In genomic region chr11:28110108-28110838, GRCh38 we compare ENCODE assay signal across 8 cellular contexts. TPM values are rescaled to one million over a fixed set of nuclear protein-coding genes. Genes with fewer than 3 reads are reported as not detected.
DNase-seq lines count a peak whose midpoint lies in the region; ATAC-seq and TF ChIP-seq lines count a peak whose summit lies in the region.

No MANE protein-coding gene starts in this region.

- CTCF ChIA-PET in activated CD8-positive, alpha-beta T cell treated with anti-CD3 and anti-CD28 coated beads for 36 hours (lab: Charles Lee), result no interaction called here

- peak overlapping the region; percentile 98 for H3K4me3 Mint-ChIP-seq in activated CD8-positive, alpha-beta T cell treated with anti-CD3 and anti-CD28 coated beads for 36 hours

- H3K27ac ChIP-seq in BLaER1, result peak overlapping the region; percentile 80

- peak overlapping the region; percentile 74 for H3K4me2 ChIP-seq in BLaER1

- no peaks in the 10 kb centered on the region for H3K9me3 ChIP-seq in BLaER1

- no peaks in the 10 kb centered on the region for H4K20me1 ChIP-seq in BLaER1

- peak; percentile 81 for TF ChIP-seq POLR2A in GM19099 (IDR thresholded peaks at IDR 0.05; ENCODE audit: extremely low read depth, insufficient read length, low read depth)

- peak overlapping the region; percentile 87 for H3K9ac ChIP-seq in BLaER1

- intact Hi-C loops in activated CD8-positive, alpha-beta T cell treated with anti-CD3 and anti-CD28 coated beads for 36 hours (cut with micrococcal nuclease), result no loop called here

- H3K36me3 Mint-ChIP-seq in activated CD8-positive, alpha-beta T cell treated with anti-CD3 and anti-CD28 coated beads for 36 hours (ENCODE audit: low read depth), result peaks cover 24% of the 10 kb centered on the region

- no peaks in the 10 kb centered on the region for H3K9me3 Mint-ChIP-seq in activated CD8-positive, alpha-beta T cell treated with anti-CD3 and anti-CD28 coated beads for 36 hours

- POLR2A ChIA-PET in activated CD8-positive, alpha-beta T cell treated with anti-CD3 and anti-CD28 coated beads for 36 hours (lab: Charles Lee), result no interaction called here

- peak; percentile 40 for ATAC-seq in HG03439 (IDR thresholded peaks at IDR 0.05; ENCODE audit: unreplicated experiment)
- ATAC-seq in activated CD8-positive, alpha-beta T cell treated with anti-CD3 and anti-CD28 coated beads for 36 hours, result peak; percentile 22

- DNase-seq in NCI-H748 treated with DMSO at 0.1 percent for 48 hours (lab: John Stamatoyannopoulos, UW) (peak; percentile 51), medulla oblongata (ENCODE audit: extremely low spot score) (peak; percentile 73)
- peak; percentile 67 for DNase-seq in activated CD8-positive, alpha-beta T cell treated with anti-CD3 and anti-CD28 coated beads for 36 hours
- peak; percentile 9 for DNase-seq in effector CD8-positive, alpha-beta T cell (lab: John Stamatoyannopoulos, UW)
- DNase-seq in stimulated activated CD4-positive, alpha-beta T cell treated with anti-CD3 and anti-CD28 coated beads, TNF-alpha, amount 100 ng/mL, for 4 hours (ENCODE audit: low read depth in 3 of 3), result peak; percentile 19 to 39 (median 19)

- H3K4me1 ChIP-seq in BLaER1, result peaks cover 47% of the 10 kb centered on the region

- TF ChIP-seq CTCF in activated CD8-positive, alpha-beta T cell treated with anti-CD3 and anti-CD28 coated beads for 36 hours (IDR thresholded peaks at IDR 0.05), result no peak

- H3K36me3 ChIP-seq in BLaER1, result peaks cover 16% of the 10 kb centered on the region

- H3K4me1 Mint-ChIP-seq in activated CD8-positive, alpha-beta T cell treated with anti-CD3 and anti-CD28 coated beads for 36 hours (ENCODE audit: low read depth), result peaks cover 36% of the 10 kb centered on the region

- peak overlapping the region; percentile 76 for H3K4me3 ChIP-seq in BLaER1

- peak overlapping the region; percentile 91 for H3K27ac Mint-ChIP-seq in activated CD8-positive, alpha-beta T cell treated with anti-CD3 and anti-CD28 coated beads for 36 hours

- H3K27me3 ChIP-seq in BLaER1, result no peaks in the 10 kb centered on the region

- H3K27me3 Mint-ChIP-seq in activated CD8-positive, alpha-beta T cell treated with anti-CD3 and anti-CD28 coated beads for 36 hours, result no peaks in the 10 kb centered on the region

RNA-seq across cellular contexts. Expression of gene METTL15, which starts 2.1 kb away (rescaled TPM):
- total RNA-seq in activated CD8-positive, alpha-beta T cell treated with anti-CD3 and anti-CD28 coated beads for 36 hours, result 10 to 100 TPM; 19.4 to 20.4 TPM

RNA-seq across cellular contexts. Expression of gene KIF18A, which starts 2.3 kb away (rescaled TPM):
- 10 to 100 TPM; 22.3 to 23.2 TPM for total RNA-seq in activated CD8-positive, alpha-beta T cell treated with anti-CD3 and anti-CD28 coated beads for 36 hours

Comparison
In these comparisons a context has a peak if more than half of its experiments do, and no peak if none do; other contexts are left out.
1. Peak in every context shown above with its lines: DNase-seq, ATAC-seq, H3K4me3 ChIP-seq and H3K27ac ChIP-seq.
2. DNase-seq: peak in every context shown above with its lines; median percentile 73 in medulla oblongata; 67 in activated CD8-positive, alpha-beta T cell treated with anti-CD3 and anti-CD28 coated beads for 36 hours; 51 in NCI-H748 treated with DMSO at 0.1 percent for 48 hours; 19 in stimulated activated CD4-positive, alpha-beta T cell treated with anti-CD3 and anti-CD28 coated beads, TNF-alpha, amount 100 ng/mL, for 4 hours; 9 in effector CD8-positive, alpha-beta T cell.